Comparison of ENCODE assay signal across 10 cellular contexts in the genomic region with DNA sequence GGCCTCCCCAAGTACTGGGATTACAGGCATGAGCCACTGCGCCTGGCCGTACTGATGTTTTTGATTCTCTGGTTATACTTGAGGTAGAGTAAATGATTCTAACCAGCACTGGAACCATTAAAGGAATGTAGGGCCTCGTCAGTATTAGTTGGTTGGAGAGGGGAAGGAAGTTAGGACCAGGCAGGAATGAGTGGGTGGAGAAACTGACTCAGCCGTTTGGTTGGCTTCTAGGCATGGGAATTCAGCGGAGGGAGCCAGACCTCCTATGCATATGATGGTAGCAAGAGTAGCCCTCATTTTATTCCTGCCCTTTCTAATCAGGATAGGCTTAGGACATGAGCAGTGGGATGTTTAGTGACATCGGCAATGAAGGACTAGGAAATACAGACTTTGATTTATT. TPM values are rescaled to one million over a fixed set of nuclear protein-coding genes. Genes with fewer than 3 reads are reported as not detected.
A peak's percentile ranks its signal among the peaks of the same experiment; 100 is the strongest.
DNase-seq lines count a peak whose midpoint lies in the region; ATAC-seq, FAIRE-seq and TF ChIP-seq lines count a peak whose summit lies in the region.
"Had no signal": no experiment of that assay in that cellular context is flagged by ENCODE, and none has a peak within 500 bp of the region (broad histone marks: within the 10 kb centered on the region; RNA-seq: fewer than 3 reads in every experiment).

No MANE protein-coding gene starts in this region.

- no peak overlapping the region for H2AFZ ChIP-seq in MM.1S (ENCODE audit: low read length)

- H3K27ac ChIP-seq in stomach (peak overlapping the region in 3 of 5 donors; percentile 43 to 72 (median 54)), MM.1S (ENCODE audit: low read length) (no peak overlapping the region)

- peak; percentile 23 for DNase-seq in H54 (ENCODE audit: insufficient read length, low spot score)
- DNase-seq in amniotic stem cell (lab: John Stamatoyannopoulos, UW), result peak; percentile 34
- DNase-seq in foreskin fibroblast, result peak; percentile 61 to 70
- DNase-seq in stomach, result no peak
- DNase-seq in LoVo (ENCODE audit: low spot score), result no peak
- DNase-seq in stimulated activated naive CD8-positive, alpha-beta T cell treated with anti-CD3 and anti-CD28 coated beads, Interleukin-15, Interleukin-2, amounts not matched to agents 100 U/mL and 50 U/mL, for 24 hours, result no peak
- DNase-seq in MM.1S, result no peak
- DNase-seq in DMS53 treated with DMSO at 0.1 percent for 48 hours (lab: John Stamatoyannopoulos, UW; ENCODE audit: unreplicated experiment), result no peak
- DNase-seq: NCI-H526 treated with DMSO at 0.1 percent for 48 hours; stimulated activated CD4-positive, alpha-beta T cell treated with anti-CD3 and anti-CD28 coated beads, Interleukin-4, amount 100 ng/mL, for 4 hours had no signal

- no peaks in the 10 kb centered on the region for H3F3A ChIP-seq in MM.1S (ENCODE audit: insufficient read depth, low read length)

- H3K4me1 ChIP-seq in stomach (peaks cover 0 to 45% (median 23%) of the 10 kb centered on the region in 4 donors), MM.1S (ENCODE audit: low read length) (peaks cover 2% of the 10 kb centered on the region)

- no peak for FAIRE-seq in H54 (lab: Jason Lieb, UNC)

- H4K20me1 ChIP-seq in MM.1S (ENCODE audit: insufficient read depth, low read length), result no peaks in the 10 kb centered on the region

- H3K9ac ChIP-seq in MM.1S (ENCODE audit: low read length), result no peak overlapping the region

- TF ChIP-seq POLR2A in H54 (IDR thresholded peaks at IDR 0.05; ENCODE audit: low read depth, low read length), result no peak
- no peak for TF ChIP-seq POLR2A in stomach (IDR thresholded peaks at IDR 0.05)

- no peak for ATAC-seq in stimulated activated naive CD8-positive, alpha-beta T cell treated with anti-CD3 and anti-CD28 coated beads, Interleukin-15, Interleukin-2, amounts not matched to agents 100 U/mL and 50 U/mL, for 24 hours

- intact Hi-C loops in stomach (cut with DNase I; ENCODE audit: low total_unique reads), result loop anchor here (10.0 kb wide), 1 partner anchor 54 kb away; no protein-coding TSS in a partner anchor

- no peak overlapping the region for H3K4me2 ChIP-seq in MM.1S (ENCODE audit: low read depth, low read length)

- no peaks in the 10 kb centered on the region for H3K9me2 ChIP-seq in MM.1S (replicated peaks; ENCODE audit: insufficient read depth, low read length)

- no peak for TF ChIP-seq CTCF in foreskin fibroblast (IDR thresholded peaks at IDR 0.05; ENCODE audit: low read depth, low read length)
- no peak for TF ChIP-seq CTCF in stomach (IDR thresholded peaks at IDR 0.05)
- TF ChIP-seq CTCF in MM.1S (IDR thresholded peaks at IDR 0.05; ENCODE audit: low read length), result no peak

- no peak for TF ChIP-seq EP300 in stomach (IDR thresholded peaks at IDR 0.05)

- 59 to 81% (median 77%) methylated on average over 6 of the region's 6 CpGs for WGBS in stomach, 5 donors

- H3K4me3 ChIP-seq in foreskin fibroblast (ENCODE audit: low read depth in 1 of 2, low read length in 2 of 2), result no peak overlapping the region
- H3K4me3 ChIP-seq in stomach, result no peak overlapping the region
- H3K4me3 ChIP-seq in MM.1S (ENCODE audit: low read length), result no peak overlapping the region

- H3K36me3 ChIP-seq in stomach (no peaks in the 10 kb centered on the region), MM.1S (replicated peaks; ENCODE audit: insufficient read depth, low read length) (no peaks in the 10 kb centered on the region)

- no peaks in the 10 kb centered on the region for H3K79me2 ChIP-seq in MM.1S (ENCODE audit: low read length)

- no peaks in the 10 kb centered on the region for H3K27me3 ChIP-seq in stomach
- no peaks in the 10 kb centered on the region for H3K27me3 ChIP-seq in MM.1S (replicated peaks; ENCODE audit: insufficient read depth, low read length)

- no peaks in the 10 kb centered on the region for H3K9me3 ChIP-seq in stomach
- no peaks in the 10 kb centered on the region for H3K9me3 ChIP-seq in MM.1S (replicated peaks; ENCODE audit: insufficient read depth, low read length)

RNA-seq across cellular contexts. Expression of a gene that starts 19.0 kb away (rescaled TPM):
- total RNA-seq in stomach, result 100 to 1,000 TPM in 1 of 5 donors, 10 to 100 TPM in 3, 1 to 10 TPM in 1; 9.6 to 109 (median 84.6) TPM
- 10 to 100 TPM; 17.4 to 25.0 (median 24.0) TPM for polyA plus RNA-seq in stomach

RNA-seq across cellular contexts. Expression of a gene that starts 41.5 kb away (rescaled TPM):
- total RNA-seq in stomach, result 100 to 1,000 TPM in 1 of 5 donors, 10 to 100 TPM in 4; 17.4 to 113 (median 41.7) TPM
- 100 to 1,000 TPM in 1 of 3 donors, 10 to 100 TPM in 2; 52.0 to 124 (median 86.9) TPM for polyA plus RNA-seq in stomach

Comparison
In these comparisons a context has a peak if more than half of its experiments do, and no peak if none do; other contexts are left out.
1. DNase-seq: peak in H54 (single experiment), amniotic stem cell (single experiment) and foreskin fibroblast (2 of 2); none in stomach (single experiment), LoVo (single experiment), stimulated activated naive CD8-positive, alpha-beta T cell treated with anti-CD3 and anti-CD28 coated beads, Interleukin-15, Interleukin-2, amounts not matched to agents 100 U/mL and 50 U/mL, for 24 hours (single experiment), MM.1S (single experiment) and DMS53 treated with DMSO at 0.1 percent for 48 hours (single experiment).